In the genomic region with DNA sequence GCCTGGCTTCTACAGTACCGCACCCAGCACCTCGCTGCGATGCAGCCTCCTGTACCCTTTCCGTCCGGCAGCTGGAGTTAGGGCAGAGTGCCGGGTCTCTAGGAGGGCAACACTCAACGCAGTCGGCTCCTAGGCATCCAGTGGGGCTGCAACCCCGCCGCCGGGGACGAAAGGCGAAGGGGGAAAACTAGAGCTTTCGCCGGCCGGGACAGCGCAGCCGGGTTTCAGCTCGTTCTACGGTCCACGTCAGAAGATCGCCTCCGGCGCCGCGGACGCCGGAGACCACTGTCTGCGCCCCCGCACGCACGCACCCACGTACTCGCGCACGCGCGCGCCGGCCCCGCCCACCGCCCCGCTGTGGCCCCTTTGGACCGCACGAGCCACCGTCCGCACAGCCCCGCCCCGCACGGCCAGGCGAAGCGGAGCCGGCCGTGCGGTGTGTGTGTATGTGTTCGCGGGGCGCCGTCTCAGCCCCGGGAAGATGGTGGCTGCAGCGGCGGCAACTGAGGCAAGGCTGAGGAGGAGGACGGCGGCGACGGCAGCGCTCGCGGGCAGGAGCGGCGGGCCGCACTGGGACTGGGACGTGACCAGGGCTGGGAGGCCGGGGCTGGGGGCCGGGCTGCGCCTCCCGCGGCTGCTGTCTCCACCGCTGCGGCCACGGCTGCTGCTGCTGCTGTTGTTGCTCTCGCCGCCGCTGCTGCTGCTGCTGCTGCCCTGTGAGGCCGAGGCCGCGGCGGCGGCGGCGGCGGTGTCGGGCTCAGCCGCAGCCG, we compare ENCODE assay signal across 8 cellular contexts. TPM values are rescaled to one million over a fixed set of nuclear protein-coding genes. Genes with fewer than 3 reads are reported as not detected.
DNase-seq lines count a peak whose midpoint lies in the region; ATAC-seq and TF ChIP-seq lines count a peak whose summit lies in the region.

A gene (plus strand): TSS at position 392 of the 770 bp plus-strand sequence. CDS start 90 bp downstream, at position 482.

- 0 out of 2 replicates have a peak within 1 kb of the TSS, but pooled peaks have one; percentile 19 for H2AFZ ChIP-seq in OCI-LY7 (ENCODE audit: low read length)

- ATAC-seq in GM21381 (IDR thresholded peaks at IDR 0.05; ENCODE audit: unreplicated experiment) = peak; percentile 80

- no peaks in the 10 kb centered on the region for H4K20me1 ChIP-seq in OCI-LY7 (ENCODE audit: insufficient read depth, low read length)

- peak; percentile 99 for DNase-seq in D341Med (ENCODE audit: low spot score)
- no peak for DNase-seq in OCI-LY7 (ENCODE audit: low spot score)
- DNase-seq in activated T-cell treated with anti-CD3 and anti-CD28 coated beads for 48 hours (ENCODE audit: low read depth) = peak; percentile 95
- peak; percentile 24 for DNase-seq in epithelial cell of prostate (ENCODE audit: low read depth, low spot score)
- DNase-seq in mucosa of gallbladder (ENCODE audit: low spot score) = peak; percentile 88
- peak; percentile 71 to 74 for DNase-seq in stimulated activated CD8-positive, alpha-beta memory T cell treated with anti-CD3 and anti-CD28 coated beads, Interleukin-4, amount 100 ng/mL, for 1 hour (ENCODE audit: low read depth in 2 of 2, low spot score in 1 of 2)

- H3K9me3 ChIP-seq in HUES48 (ENCODE audit: control insufficient read depth, insufficient read depth, low read length) (no peaks in the 10 kb centered on the region), OCI-LY7 (ENCODE audit: low read length) (no peaks in the 10 kb centered on the region)

- H3K27me3 ChIP-seq in HUES48 (ENCODE audit: control insufficient read depth, insufficient read depth, low read length) = peaks cover 50% of the 10 kb centered on the region

- intact Hi-C loops in OCI-LY7 (cut with micrococcal nuclease; ENCODE audit: unreplicated experiment) = no loop called here

- H3K9ac ChIP-seq in HUES48 (ENCODE audit: low read depth, low read length) = peak within 1 kb of the TSS; percentile 44

- POLR2A ChIA-PET in OCI-LY7 (lab: Charles Lee) = no interaction called here

- H3K4me2 ChIP-seq in OCI-LY7 (ENCODE audit: low read length) = peak within 1 kb of the TSS; percentile 44; the same call in 1 of the 2 replicates

- H3K27ac ChIP-seq in HUES48 (ENCODE audit: low read depth, low read length) = peak within 1 kb of the TSS; percentile 66
- no peak within 1 kb of the TSS for H3K27ac ChIP-seq in OCI-LY7 (ENCODE audit: low read depth, low read length, poor library complexity, severe bottlenecking)
- peak within 1 kb of the TSS; percentile 43 for H3K27ac ChIP-seq in epithelial cell of prostate

- H3K36me3 ChIP-seq in HUES48 (ENCODE audit: control insufficient read depth, insufficient read depth, low read length) = no peaks in the 10 kb centered on the region
- no peaks in the 10 kb centered on the region for H3K36me3 ChIP-seq in OCI-LY7 (ENCODE audit: insufficient read depth, low read length)

- H3K79me2 ChIP-seq in OCI-LY7 (ENCODE audit: insufficient read depth, low read depth, low read length) = no peaks in the 10 kb centered on the region

- no TSS peak for BruUV-seq in OCI-LY7 (replicated peaks; lab: Mats Ljungman, UMichigan)

- CTCF ChIA-PET in OCI-LY7 (lab: Charles Lee; ENCODE audit: unreplicated experiment) = no interaction called here

- no peak for TF ChIP-seq CTCF in OCI-LY7 (conservative IDR thresholded peaks at IDR 0.05; ENCODE audit: low read length)

- H3K4me3 ChIP-seq in HUES48 (ENCODE audit: low read depth, low read length) (peak within 1 kb of the TSS; percentile 90), OCI-LY7 (ENCODE audit: low read depth, low read length, poor library complexity, severe bottlenecking) (peak within 1 kb of the TSS; percentile 49)

- peaks cover 7% of the 10 kb centered on the region for H3K4me1 ChIP-seq in HUES48 (ENCODE audit: control insufficient read depth, insufficient read depth, low read length)
- no peaks in the 10 kb centered on the region for H3K4me1 ChIP-seq in OCI-LY7 (ENCODE audit: insufficient read depth, low read length, poor library complexity, severe bottlenecking)

- no peaks in the 10 kb centered on the region for H3K9me2 ChIP-seq in OCI-LY7 (ENCODE audit: insufficient read depth, low read length)

RNA-seq across cellular contexts. Expression of the gene that starts here (rescaled TPM):
- 0.03 and 0.09 TPM in 2 replicates for total RNA-seq in OCI-LY7 (2014; rRNA removed; shearing (Covaris generic))
- total RNA-seq in OCI-LY7 (2022) = 3.7 and 4.5 TPM in 2 replicates
- total RNA-seq in mucosa of gallbladder = 39.6 TPM
